In the genomic region with DNA sequence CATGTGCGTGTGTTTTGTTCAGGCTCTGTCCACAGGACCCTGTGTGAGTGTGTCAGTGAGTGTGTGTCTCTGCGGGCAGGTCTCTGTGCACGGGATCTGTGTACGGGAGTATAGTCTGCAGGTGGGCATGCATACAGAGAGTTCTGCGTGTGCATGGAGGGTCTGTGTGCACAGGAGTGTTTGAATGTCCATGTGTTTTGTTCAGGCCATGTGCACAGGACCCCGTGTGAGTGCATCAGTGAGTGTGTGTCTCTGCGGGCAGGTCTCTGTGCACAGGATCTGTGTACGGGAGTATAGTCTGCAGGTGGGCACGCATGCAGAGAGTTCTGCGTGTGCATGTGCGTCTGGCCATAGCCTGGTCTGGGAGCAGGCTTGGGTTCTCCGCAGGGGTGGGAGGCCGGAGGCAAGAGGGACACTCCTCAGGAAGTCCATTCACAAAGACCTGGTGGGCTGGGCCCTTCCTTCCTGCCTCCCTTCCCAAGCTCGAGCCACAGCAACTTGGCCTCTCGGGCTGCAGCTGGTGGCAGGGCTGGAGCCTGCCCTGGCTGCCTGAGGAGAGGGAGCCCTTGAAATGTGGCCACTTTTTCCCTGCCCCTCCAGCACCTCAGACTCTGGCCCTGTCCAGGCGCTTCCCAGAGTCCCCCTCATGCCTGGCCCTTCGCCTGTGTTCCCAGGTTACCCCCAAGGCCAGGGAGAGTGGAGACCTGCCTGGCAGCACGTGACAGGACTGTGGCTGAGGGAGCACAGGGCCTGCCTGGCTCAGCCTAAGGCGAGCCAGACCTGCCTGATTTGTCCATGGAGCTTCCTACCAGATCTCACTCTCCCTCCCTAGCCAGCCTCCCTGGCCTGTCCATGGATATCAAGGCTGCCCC, we compare ENCODE assay signal across 1 cellular context.
TF ChIP-seq lines count a peak whose summit lies in the region.

No MANE protein-coding gene starts in this region.

TF ChIP-seq in HepG2, 621 proteins besides CTCF, POLR2A, EP300 and RAD21 (continued from another document and continues in another):
- TF ChIP-seq ZXDC (CRISPR knock-in tag; IDR thresholded peaks at IDR 0.05) = 0 out of 2 replicates have a peak, but pooled peaks have one; percentile 54
- TF ChIP-seq ZMYM3 (CRISPR knock-in tag; IDR thresholded peaks at IDR 0.05) = no peak; the same call in 1 of the 2 replicates
- TF ChIP-seq, protein P1, sequence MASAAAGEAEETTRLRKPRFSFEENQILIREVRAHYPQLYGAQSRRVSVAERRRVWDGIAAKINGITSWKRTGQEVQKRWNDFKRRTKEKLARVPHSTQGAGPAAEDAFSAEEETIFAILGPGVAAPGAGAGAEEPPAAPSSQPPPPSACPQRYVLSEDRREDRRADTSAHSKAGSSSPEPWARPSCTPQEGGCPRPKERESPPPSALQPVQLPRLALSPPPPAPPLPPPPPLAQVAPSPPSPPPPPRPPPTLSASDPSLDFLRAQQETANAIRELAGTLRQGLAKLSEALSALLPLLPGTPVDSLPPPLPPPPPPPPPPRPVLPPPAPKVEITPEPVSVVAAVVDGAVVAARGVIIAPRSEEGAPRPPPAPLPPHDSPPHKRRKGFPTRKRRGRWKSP (CRISPR knock-in tag; IDR thresholded peaks at IDR 0.05) = no peak
- no peak for TF ChIP-seq ZC3H4 (CRISPR knock-in tag; IDR thresholded peaks at IDR 0.05; ENCODE audit: borderline replicate concordance)
- TF ChIP-seq KDM2A (CRISPR knock-in tag; IDR thresholded peaks at IDR 0.05; ENCODE audit: borderline replicate concordance, low read depth) = no peak; the same call in 1 of the 2 replicates
- no peak for TF ChIP-seq ZNF136 (CRISPR knock-in tag; IDR thresholded peaks at IDR 0.05; ENCODE audit: low read depth)
- peak; percentile 38; the same call in 1 of the 2 replicates for TF ChIP-seq ZNF430 (CRISPR knock-in tag; IDR thresholded peaks at IDR 0.05)
- peak; percentile 21; the same call in 1 of the 2 replicates for TF ChIP-seq SMAD1 (CRISPR knock-in tag; IDR thresholded peaks at IDR 0.05; ENCODE audit: borderline replicate concordance, low read depth)
- no peak for TF ChIP-seq MBNL3 (CRISPR knock-in tag; conservative IDR thresholded peaks at IDR 0.05)
- TF ChIP-seq ZNF572 (CRISPR knock-in tag; IDR thresholded peaks at IDR 0.05) = no peak
- no peak; the same call in 1 of the 2 replicates for TF ChIP-seq ZNF564 (CRISPR knock-in tag; IDR thresholded peaks at IDR 0.05)
- TF ChIP-seq GATA4 (IDR thresholded peaks at IDR 0.05; ENCODE audit: borderline replicate concordance, low read depth) = no peak
- no peak for TF ChIP-seq GMEB2 (CRISPR knock-in tag; IDR thresholded peaks at IDR 0.05; ENCODE audit: low read depth)
- TF ChIP-seq MXD4 (CRISPR knock-in tag; IDR thresholded peaks at IDR 0.05) = no peak
- no peak for TF ChIP-seq FOXK1 (CRISPR knock-in tag; IDR thresholded peaks at IDR 0.05; ENCODE audit: borderline replicate concordance, low read depth)
- TF ChIP-seq ZNF781 (CRISPR knock-in tag; IDR thresholded peaks at IDR 0.05; ENCODE audit: borderline replicate concordance, not compliant biosample characterization) = no peak
- TF ChIP-seq TBX3 (IDR thresholded peaks at IDR 0.05; ENCODE audit: borderline replicate concordance) = no peak
- no peak for TF ChIP-seq TCF7L2 (IDR thresholded peaks at IDR 0.05; ENCODE audit: low read depth, low read length)
- TF ChIP-seq, protein P2, sequence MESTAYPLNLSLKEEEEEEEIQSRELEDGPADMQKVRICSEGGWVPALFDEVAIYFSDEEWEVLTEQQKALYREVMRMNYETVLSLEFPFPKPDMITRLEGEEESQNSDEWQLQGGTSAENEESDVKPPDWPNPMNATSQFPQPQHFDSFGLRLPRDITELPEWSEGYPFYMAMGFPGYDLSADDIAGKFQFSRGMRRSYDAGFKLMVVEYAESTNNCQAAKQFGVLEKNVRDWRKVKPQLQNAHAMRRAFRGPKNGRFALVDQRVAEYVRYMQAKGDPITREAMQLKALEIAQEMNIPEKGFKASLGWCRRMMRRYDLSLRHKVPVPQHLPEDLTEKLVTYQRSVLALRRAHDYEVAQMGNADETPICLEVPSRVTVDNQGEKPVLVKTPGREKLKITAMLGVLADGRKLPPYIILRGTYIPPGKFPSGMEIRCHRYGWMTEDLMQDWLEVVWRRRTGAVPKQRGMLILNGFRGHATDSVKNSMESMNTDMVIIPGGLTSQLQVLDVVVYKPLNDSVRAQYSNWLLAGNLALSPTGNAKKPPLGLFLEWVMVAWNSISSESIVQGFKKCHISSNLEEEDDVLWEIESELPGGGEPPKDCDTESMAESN (CRISPR knock-in tag; conservative IDR thresholded peaks at IDR 0.05) = peak; percentile 86
- TF ChIP-seq PHF8 (CRISPR knock-in tag; IDR thresholded peaks at IDR 0.05) = no peak
- no peak for TF ChIP-seq ZNF276 (CRISPR knock-in tag; IDR thresholded peaks at IDR 0.05; ENCODE audit: low read depth)
- TF ChIP-seq, protein P3, sequence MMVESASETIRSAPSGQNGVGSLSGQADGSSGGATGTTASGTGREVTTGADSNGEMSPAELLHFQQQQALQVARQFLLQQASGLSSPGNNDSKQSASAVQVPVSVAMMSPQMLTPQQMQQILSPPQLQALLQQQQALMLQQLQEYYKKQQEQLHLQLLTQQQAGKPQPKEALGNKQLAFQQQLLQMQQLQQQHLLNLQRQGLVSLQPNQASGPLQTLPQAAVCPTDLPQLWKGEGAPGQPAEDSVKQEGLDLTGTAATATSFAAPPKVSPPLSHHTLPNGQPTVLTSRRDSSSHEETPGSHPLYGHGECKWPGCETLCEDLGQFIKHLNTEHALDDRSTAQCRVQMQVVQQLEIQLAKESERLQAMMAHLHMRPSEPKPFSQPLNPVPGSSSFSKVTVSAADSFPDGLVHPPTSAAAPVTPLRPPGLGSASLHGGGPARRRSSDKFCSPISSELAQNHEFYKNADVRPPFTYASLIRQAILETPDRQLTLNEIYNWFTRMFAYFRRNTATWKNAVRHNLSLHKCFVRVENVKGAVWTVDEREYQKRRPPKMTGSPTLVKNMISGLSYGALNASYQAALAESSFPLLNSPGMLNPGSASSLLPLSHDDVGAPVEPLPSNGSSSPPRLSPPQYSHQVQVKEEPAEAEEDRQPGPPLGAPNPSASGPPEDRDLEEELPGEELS (CRISPR knock-in tag; IDR thresholded peaks at IDR 0.05) = no peak
- TF ChIP-seq, protein P4, sequence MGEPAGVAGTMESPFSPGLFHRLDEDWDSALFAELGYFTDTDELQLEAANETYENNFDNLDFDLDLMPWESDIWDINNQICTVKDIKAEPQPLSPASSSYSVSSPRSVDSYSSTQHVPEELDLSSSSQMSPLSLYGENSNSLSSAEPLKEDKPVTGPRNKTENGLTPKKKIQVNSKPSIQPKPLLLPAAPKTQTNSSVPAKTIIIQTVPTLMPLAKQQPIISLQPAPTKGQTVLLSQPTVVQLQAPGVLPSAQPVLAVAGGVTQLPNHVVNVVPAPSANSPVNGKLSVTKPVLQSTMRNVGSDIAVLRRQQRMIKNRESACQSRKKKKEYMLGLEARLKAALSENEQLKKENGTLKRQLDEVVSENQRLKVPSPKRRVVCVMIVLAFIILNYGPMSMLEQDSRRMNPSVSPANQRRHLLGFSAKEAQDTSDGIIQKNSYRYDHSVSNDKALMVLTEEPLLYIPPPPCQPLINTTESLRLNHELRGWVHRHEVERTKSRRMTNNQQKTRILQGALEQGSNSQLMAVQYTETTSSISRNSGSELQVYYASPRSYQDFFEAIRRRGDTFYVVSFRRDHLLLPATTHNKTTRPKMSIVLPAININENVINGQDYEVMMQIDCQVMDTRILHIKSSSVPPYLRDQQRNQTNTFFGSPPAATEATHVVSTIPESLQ (CRISPR knock-in tag; conservative IDR thresholded peaks at IDR 0.05) = no peak
- no peak; the same call in 1 of the 2 replicates for TF ChIP-seq EEA1 (CRISPR knock-in tag; IDR thresholded peaks at IDR 0.05; ENCODE audit: borderline replicate concordance)
- no peak for TF ChIP-seq E2F5 (CRISPR knock-in tag; conservative IDR thresholded peaks at IDR 0.05)
- TF ChIP-seq U2AF2 (IDR thresholded peaks at IDR 0.05; ENCODE audit: low read depth, low read length) = no peak
- 0 out of 2 replicates have a peak, but pooled peaks have one; percentile 86 for TF ChIP-seq ZSCAN21 (CRISPR knock-in tag; IDR thresholded peaks at IDR 0.05; ENCODE audit: borderline replicate concordance)
- TF ChIP-seq SP140L (CRISPR knock-in tag; IDR thresholded peaks at IDR 0.05; ENCODE audit: borderline replicate concordance) = no peak
- no peak for TF ChIP-seq ASH2L (IDR thresholded peaks at IDR 0.05; ENCODE audit: insufficient read length, low read depth, low read length)
- TF ChIP-seq, protein P5, sequence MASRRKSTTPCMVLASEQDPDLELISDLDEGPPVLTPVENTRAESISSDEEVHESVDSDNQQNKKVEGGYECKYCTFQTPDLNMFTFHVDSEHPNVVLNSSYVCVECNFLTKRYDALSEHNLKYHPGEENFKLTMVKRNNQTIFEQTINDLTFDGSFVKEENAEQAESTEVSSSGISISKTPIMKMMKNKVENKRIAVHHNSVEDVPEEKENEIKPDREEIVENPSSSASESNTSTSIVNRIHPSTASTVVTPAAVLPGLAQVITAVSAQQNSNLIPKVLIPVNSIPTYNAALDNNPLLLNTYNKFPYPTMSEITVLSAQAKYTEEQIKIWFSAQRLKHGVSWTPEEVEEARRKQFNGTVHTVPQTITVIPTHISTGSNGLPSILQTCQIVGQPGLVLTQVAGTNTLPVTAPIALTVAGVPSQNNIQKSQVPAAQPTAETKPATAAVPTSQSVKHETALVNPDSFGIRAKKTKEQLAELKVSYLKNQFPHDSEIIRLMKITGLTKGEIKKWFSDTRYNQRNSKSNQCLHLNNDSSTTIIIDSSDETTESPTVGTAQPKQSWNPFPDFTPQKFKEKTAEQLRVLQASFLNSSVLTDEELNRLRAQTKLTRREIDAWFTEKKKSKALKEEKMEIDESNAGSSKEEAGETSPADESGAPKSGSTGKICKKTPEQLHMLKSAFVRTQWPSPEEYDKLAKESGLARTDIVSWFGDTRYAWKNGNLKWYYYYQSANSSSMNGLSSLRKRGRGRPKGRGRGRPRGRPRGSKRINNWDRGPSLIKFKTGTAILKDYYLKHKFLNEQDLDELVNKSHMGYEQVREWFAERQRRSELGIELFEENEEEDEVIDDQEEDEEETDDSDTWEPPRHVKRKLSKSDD (CRISPR knock-in tag; IDR thresholded peaks at IDR 0.05; ENCODE audit: low read depth) = no peak
